32 cellular contexts compared by ENCODE assay signal in genomic region chr6:140003217-140003616, GRCh38.
DNase-seq lines count a peak whose midpoint lies in the region; ATAC-seq and TF ChIP-seq lines count a peak whose summit lies in the region.
"Had no signal": no experiment of that assay in that cellular context is flagged by ENCODE, and none has a peak within 500 bp of the region (broad histone marks: within the 10 kb centered on the region; RNA-seq: fewer than 3 reads in every experiment).

No MANE protein-coding gene starts in this region.

- H3K23me2 ChIP-seq in H9 (ENCODE audit: insufficient read length, low read depth, low read length, poor library complexity, severe bottlenecking) = no peaks in the 10 kb centered on the region

- intact Hi-C loops in CD4-positive, alpha-beta T cell (cut with DNase I, micrococcal nuclease) = no loop called here

- H3K18ac ChIP-seq in H9 (ENCODE audit: insufficient read length, low read depth, low read length) = no peak overlapping the region

- CTCF ChIA-PET in CD4-positive, alpha-beta T cell (lab: Charles Lee) = no interaction called here

- H3K27ac ChIP-seq in H9 (ENCODE audit: insufficient read length, low read depth, low read length) = no peak overlapping the region
- peak overlapping the region; percentile 61 for H3K27ac ChIP-seq in VCaP
- no peak overlapping the region for H3K27ac ChIP-seq in CD4-positive, alpha-beta T cell (ENCODE audit: low read depth, low read length)
- H3K27ac ChIP-seq: dorsolateral prefrontal cortex, PC-9, right lobe of liver, thyroid gland, vagina, WERI-Rb-1 had no signal

- WGBS in H9 (ENCODE audit: extremely low coverage, insufficient read length, low lambda C conversion rate) = no CpG with 5 or more reads among the region's 1 CpG

- no peak overlapping the region for H3K9ac ChIP-seq in H9 (ENCODE audit: extremely low read depth, insufficient read length, low read length)

- POLR2A ChIA-PET in CD4-positive, alpha-beta T cell (lab: Charles Lee) = no interaction called here

- H4K20me1 ChIP-seq in H9 (ENCODE audit: control insufficient read depth, insufficient read depth, insufficient read length) = no peaks in the 10 kb centered on the region

- no peak overlapping the region for H3K4me2 ChIP-seq in H9 (ENCODE audit: insufficient read depth, insufficient read length, low read length)
- H3K4me2 ChIP-seq: PC-9 had no signal

- H3K36me3 Mint-ChIP-seq in H9 (ENCODE audit: insufficient read depth in 1 of 3, low read depth in 3 of 3) (peaks cover 0 to 21% (median 0%) of the 10 kb centered on the region in 3 experiments; a peak in 3 of 7 replicates), endothelial cell (ENCODE audit: low read depth, unreplicated experiment) (no peaks in the 10 kb centered on the region)
- no peaks in the 10 kb centered on the region for H3K36me3 Mint-ChIP-seq in CD4-positive, alpha-beta T cell (ENCODE audit: low read depth)
- H3K36me3 Mint-ChIP-seq: activated naive CD4-positive, alpha-beta T cell treated with anti-CD3 and anti-CD28 coated beads, Interleukin-2, amount 50 U/mL, for 24 hours; memory B cell had no signal

- H2BK5ac ChIP-seq in H9 (ENCODE audit: insufficient read length, low read length) = no peak overlapping the region

- H3K27me3 Mint-ChIP-seq in H9 (ENCODE audit: low read depth) = no peaks in the 10 kb centered on the region
- H3K27me3 Mint-ChIP-seq in CD4-positive, alpha-beta T cell = no peaks in the 10 kb centered on the region
- H3K27me3 Mint-ChIP-seq in endothelial cell (ENCODE audit: unreplicated experiment) = peaks cover under 1% of the 10 kb centered on the region
- H3K27me3 Mint-ChIP-seq: activated CD4-positive, alpha-beta T cell treated with anti-CD3 and anti-CD28 coated beads, Interleukin-2, amount 10 ng/mL, durations not matched to agents 7 days and 5 days had no signal

- no peak overlapping the region for H2AFZ ChIP-seq in H9 (ENCODE audit: low read length)
- H2AFZ ChIP-seq: PC-9 had no signal

- H2AK5ac ChIP-seq in H9 (ENCODE audit: insufficient read length, low read length) = no peak overlapping the region

- no peak overlapping the region for H3K23ac ChIP-seq in H9 (ENCODE audit: insufficient read length, low read depth, low read length)

- H3K4me1 Mint-ChIP-seq in H9 = peaks cover 13 to 16% of the 10 kb centered on the region in 2 experiments
- H3K4me1 Mint-ChIP-seq in CD4-positive, alpha-beta T cell (ENCODE audit: low read depth) = no peaks in the 10 kb centered on the region
- no peaks in the 10 kb centered on the region for H3K4me1 Mint-ChIP-seq in endothelial cell (ENCODE audit: unreplicated experiment)
- H3K4me1 Mint-ChIP-seq: activated CD4-positive, alpha-beta T cell treated with anti-CD3 and anti-CD28 coated beads, Interleukin-2, amount 10 ng/mL, durations not matched to agents 7 days and 5 days; activated naive CD4-positive, alpha-beta T cell treated with anti-CD3 and anti-CD28 coated beads, Interleukin-2, amount 50 U/mL, for 24 hours; memory B cell had no signal

- ATAC-seq in left lobe of liver = peak; percentile 48
- ATAC-seq in CD4-positive, alpha-beta T cell (ENCODE audit: poor library complexity) = no peak
- ATAC-seq: HepG2, left colon, Right ventricle myocardium inferior had no signal

- H2BK12ac ChIP-seq in H9 (ENCODE audit: insufficient read length, low read depth, low read length) = no peak overlapping the region

- H3K27me3 ChIP-seq in H9 (ENCODE audit: insufficient read depth, low read length) = no peaks in the 10 kb centered on the region
- no peaks in the 10 kb centered on the region for H3K27me3 ChIP-seq in CD4-positive, alpha-beta T cell (ENCODE audit: control insufficient read depth, insufficient read depth, low read length)
- H3K27me3 ChIP-seq: dorsolateral prefrontal cortex, right lobe of liver, thyroid gland, vagina had no signal

- H3K4me1 ChIP-seq in H9 (ENCODE audit: insufficient read depth, low read length) = no peaks in the 10 kb centered on the region
- H3K4me1 ChIP-seq: thyroid gland had no signal

- no peak for DNase-seq in H9
- no peak for DNase-seq in left lobe of liver (ENCODE audit: low spot score)
- DNase-seq in CD4-positive, alpha-beta T cell = no peak
- no peak for DNase-seq in endothelial cell (ENCODE audit: low spot score)
- DNase-seq in LoVo (ENCODE audit: low spot score) = no peak
- DNase-seq in RKO (ENCODE audit: low spot score) = no peak
- DNase-seq: activated CD4-positive, alpha-beta T cell treated with anti-CD3 and anti-CD28 coated beads, Interleukin-2, amount 10 ng/mL, durations not matched to agents 7 days and 5 days; amygdala; C1 segment of cervical spinal cord; DMS79; dorsolateral prefrontal cortex; GF-D8; hypothalamus; Kasumi-1; left colon; NCI-H1417 treated with DMSO at 0.1 percent for 48 hours; NCI-H2081; NCI-H2227 treated with DMSO at 0.1 percent for 48 hours; NCI-H526; PC-9; right lobe of liver; stimulated activated CD4-positive, alpha-beta T cell treated with anti-CD3 and anti-CD28 coated beads, Interleukin-2, amount 100 ng/mL, for 48 hours; thyroid gland; WERI-Rb-1 had no signal

- no peaks in the 10 kb centered on the region for H3K79me1 ChIP-seq in H9 (ENCODE audit: insufficient read depth, low read depth, low read length, poor library complexity, severe bottlenecking)

- no peak overlapping the region for H3K56ac ChIP-seq in H9 (ENCODE audit: insufficient read length, low read depth, low read length)

- H2BK20ac ChIP-seq in H9 (ENCODE audit: low read depth, low read length, poor library complexity, severe bottlenecking) = no peak overlapping the region

- no peak overlapping the region for H3K14ac ChIP-seq in H9 (ENCODE audit: insufficient read depth, low read length)

- no peak overlapping the region for H2BK120ac ChIP-seq in H9 (ENCODE audit: low read depth, low read length, poor library complexity, severe bottlenecking)

- H3T11ph ChIP-seq in H9 (ENCODE audit: low read length) = no peak overlapping the region

- H3K27ac Mint-ChIP-seq in H9 (peak overlapping the region in 2 of 3 experiments; percentile 34 to 44; a peak in 3 of 7 replicates), endothelial cell (ENCODE audit: unreplicated experiment) (no peak overlapping the region)
- H3K27ac Mint-ChIP-seq in CD4-positive, alpha-beta T cell = no peak overlapping the region
- H3K27ac Mint-ChIP-seq: activated CD4-positive, alpha-beta T cell treated with anti-CD3 and anti-CD28 coated beads, Interleukin-2, amount 10 ng/mL, durations not matched to agents 7 days and 5 days; activated naive CD4-positive, alpha-beta T cell treated with anti-CD3 and anti-CD28 coated beads, Interleukin-2, amount 50 U/mL, for 24 hours; memory B cell; T-helper 2 cell treated with Interferon-gamma antibody and Interleukin-4, amounts not matched to agents 5 μg/mL and 100 μg/mL, for 36 hours had no signal

- no peaks in the 10 kb centered on the region for H3K79me2 ChIP-seq in H9 (ENCODE audit: insufficient read depth, low read length)

- H4K91ac ChIP-seq in H9 (ENCODE audit: insufficient read length, low read depth, low read length) = no peak overlapping the region

- H3K9me3 Mint-ChIP-seq in H9 (peaks cover 10% of the 10 kb centered on the region in 2 experiments), endothelial cell (ENCODE audit: unreplicated experiment) (no peaks in the 10 kb centered on the region)
- no peaks in the 10 kb centered on the region for H3K9me3 Mint-ChIP-seq in CD4-positive, alpha-beta T cell
- H3K9me3 Mint-ChIP-seq: activated CD4-positive, alpha-beta T cell treated with anti-CD3 and anti-CD28 coated beads, Interleukin-2, amount 10 ng/mL, durations not matched to agents 7 days and 5 days; activated naive CD4-positive, alpha-beta T cell treated with anti-CD3 and anti-CD28 coated beads, Interleukin-2, amount 50 U/mL, for 24 hours; memory B cell; T-helper 2 cell treated with Interferon-gamma antibody and Interleukin-4, amounts not matched to agents 5 μg/mL and 100 μg/mL, for 36 hours had no signal

- H3K4me3 Mint-ChIP-seq in H9 (no peak overlapping the region), endothelial cell (ENCODE audit: unreplicated experiment) (no peak overlapping the region)
- H3K4me3 Mint-ChIP-seq in CD4-positive, alpha-beta T cell = no peak overlapping the region
- H3K4me3 Mint-ChIP-seq: activated CD4-positive, alpha-beta T cell treated with anti-CD3 and anti-CD28 coated beads, Interleukin-2, amount 10 ng/mL, durations not matched to agents 7 days and 5 days; activated naive CD4-positive, alpha-beta T cell treated with anti-CD3 and anti-CD28 coated beads, Interleukin-2, amount 50 U/mL, for 24 hours; memory B cell; neural crest cell; T-helper 2 cell treated with Interferon-gamma antibody and Interleukin-4, amounts not matched to agents 5 μg/mL and 100 μg/mL, for 36 hours had no signal

- no peak overlapping the region for H4K8ac ChIP-seq in H9 (replicated peaks; ENCODE audit: insufficient read length, low read depth, low read length)

- H4K5ac ChIP-seq in H9 (ENCODE audit: insufficient read length, low read depth, low read length) = no peak overlapping the region

- TF ChIP-seq CTCF in H9 (conservative IDR thresholded peaks at IDR 0.05) (no peak), VCaP (conservative IDR thresholded peaks at IDR 0.05) (no peak), endothelial cell (IDR thresholded peaks at IDR 0.05; ENCODE audit: unreplicated experiment) (no peak)
- TF ChIP-seq CTCF in CD4-positive, alpha-beta T cell (IDR thresholded peaks at IDR 0.05) = no peak

- H3K9me3 ChIP-seq in H9 (ENCODE audit: control insufficient read depth, low read depth, low read length) = no peaks in the 10 kb centered on the region
- no peaks in the 10 kb centered on the region for H3K9me3 ChIP-seq in CD4-positive, alpha-beta T cell (ENCODE audit: control insufficient read depth, low read length)
- H3K9me3 ChIP-seq: right lobe of liver, thyroid gland, vagina had no signal

- no peak overlapping the region for H2BK15ac ChIP-seq in H9 (ENCODE audit: low read depth, low read length)

- H3K4ac ChIP-seq in H9 (ENCODE audit: low read depth, low read length) = no peak overlapping the region

Comparison
In these comparisons a context has a peak if more than half of its experiments do, and no peak if none do; other contexts are left out.
1. H3K27ac Mint-ChIP-seq: peak in H9 (2 of 3); none in CD4-positive, alpha-beta T cell (single experiment) and endothelial cell (single experiment).